In genomic region chr6:13733178-13733851, GRCh38 we compare ENCODE assay signal across 1 cellular context.
A peak's percentile ranks its signal among the peaks of the same experiment; 100 is the strongest.
TF ChIP-seq lines count a peak whose summit lies in the region.

No MANE protein-coding gene starts in this region.

TF ChIP-seq in HEK293, 187 proteins besides CTCF, POLR2A, EP300 and RAD21 (continued from another document and continues in another):
- TF ChIP-seq ZNF223 (tag by site-specific recombination; IDR thresholded peaks at IDR 0.05) = no peak
- no peak for TF ChIP-seq AEBP2 (tag by site-specific recombination; IDR thresholded peaks at IDR 0.05; ENCODE audit: borderline replicate concordance)
- TF ChIP-seq GLI4 (tag by site-specific recombination; IDR thresholded peaks at IDR 0.05) = no peak
- no peak for TF ChIP-seq ZNF768 (tag by site-specific recombination; IDR thresholded peaks at IDR 0.05)
- 0 out of 2 replicates have a peak, but pooled peaks have one; percentile 28 for TF ChIP-seq ZNF24 (tag by site-specific recombination; IDR thresholded peaks at IDR 0.05)
- no peak for TF ChIP-seq ZNF302 (tag by site-specific recombination; IDR thresholded peaks at IDR 0.05; ENCODE audit: low read depth)
- no peak for TF ChIP-seq ZNF280C (tag by site-specific recombination; IDR thresholded peaks at IDR 0.05)
- TF ChIP-seq HOXD13 (CRISPR knock-in tag; IDR thresholded peaks at IDR 0.05; ENCODE audit: borderline replicate concordance) = no peak
- TF ChIP-seq ZNF776 (tag by site-specific recombination; IDR thresholded peaks at IDR 0.05; ENCODE audit: borderline replicate concordance) = no peak
- TF ChIP-seq ZNF416 (tag by site-specific recombination; IDR thresholded peaks at IDR 0.05) = no peak
- TF ChIP-seq PATZ1 (tag by site-specific recombination; IDR thresholded peaks at IDR 0.05) = no peak
- no peak for TF ChIP-seq ZNF221 (tag by site-specific recombination; IDR thresholded peaks at IDR 0.05; ENCODE audit: borderline replicate concordance)
- TF ChIP-seq, protein P1, sequence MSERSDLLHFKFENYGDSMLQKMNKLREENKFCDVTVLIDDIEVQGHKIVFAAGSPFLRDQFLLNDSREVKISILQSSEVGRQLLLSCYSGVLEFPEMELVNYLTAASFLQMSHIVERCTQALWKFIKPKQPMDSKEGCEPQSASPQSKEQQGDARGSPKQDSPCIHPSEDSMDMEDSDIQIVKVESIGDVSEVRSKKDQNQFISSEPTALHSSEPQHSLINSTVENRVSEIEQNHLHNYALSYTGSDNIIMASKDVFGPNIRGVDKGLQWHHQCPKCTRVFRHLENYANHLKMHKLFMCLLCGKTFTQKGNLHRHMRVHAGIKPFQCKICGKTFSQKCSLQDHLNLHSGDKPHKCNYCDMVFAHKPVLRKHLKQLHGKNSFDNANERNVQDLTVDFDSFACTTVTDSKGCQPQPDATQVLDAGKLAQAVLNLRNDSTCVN (tag by site-specific recombination; optimal IDR thresholded peaks at IDR 0.05) = peak; percentile 17
- peak; percentile 69; the same call in 1 of the 2 replicates for TF ChIP-seq ZNF561 (tag by site-specific recombination; IDR thresholded peaks at IDR 0.05; ENCODE audit: borderline replicate concordance)
- no peak for TF ChIP-seq ZNF148 (tag by site-specific recombination; IDR thresholded peaks at IDR 0.05; ENCODE audit: borderline replicate concordance)
- no peak for TF ChIP-seq ZNF404 (tag by site-specific recombination; IDR thresholded peaks at IDR 0.05)
- TF ChIP-seq ZNF76 (tag by site-specific recombination; IDR thresholded peaks at IDR 0.05; ENCODE audit: borderline replicate concordance, low read depth) = no peak
- TF ChIP-seq, protein P2, sequence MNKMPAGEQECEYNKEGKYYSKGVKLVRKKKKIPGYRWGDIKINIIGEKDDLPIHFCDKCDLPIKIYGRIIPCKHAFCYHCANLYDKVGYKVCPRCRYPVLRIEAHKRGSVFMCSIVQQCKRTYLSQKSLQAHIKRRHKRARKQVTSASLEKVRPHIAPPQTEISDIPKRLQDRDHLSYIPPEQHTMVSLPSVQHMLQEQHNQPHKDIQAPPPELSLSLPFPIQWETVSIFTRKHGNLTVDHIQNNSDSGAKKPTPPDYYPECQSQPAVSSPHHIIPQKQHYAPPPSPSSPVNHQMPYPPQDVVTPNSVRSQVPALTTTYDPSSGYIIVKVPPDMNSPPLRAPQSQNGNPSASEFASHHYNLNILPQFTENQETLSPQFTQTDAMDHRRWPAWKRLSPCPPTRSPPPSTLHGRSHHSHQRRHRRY (tag by site-specific recombination; IDR thresholded peaks at IDR 0.05) = no peak
- no peak for TF ChIP-seq ZNF112 (tag by site-specific recombination; IDR thresholded peaks at IDR 0.05)
- no peak for TF ChIP-seq ZNF138 (tag by site-specific recombination; IDR thresholded peaks at IDR 0.05; ENCODE audit: borderline replicate concordance)
- no peak for TF ChIP-seq ZNF654 (tag by site-specific recombination; IDR thresholded peaks at IDR 0.05; ENCODE audit: low read depth)
- peak; percentile 82 for TF ChIP-seq ZNF335 (tag by site-specific recombination; conservative IDR thresholded peaks at IDR 0.05)
- peak; percentile 58; the same call in 1 of the 2 replicates for TF ChIP-seq ZFP69B (tag by site-specific recombination; IDR thresholded peaks at IDR 0.05)
- no peak for TF ChIP-seq ZNF423 (tag by site-specific recombination; IDR thresholded peaks at IDR 0.05)
- peak; percentile 27; the same call in 1 of the 2 replicates for TF ChIP-seq SP7 (tag by site-specific recombination; IDR thresholded peaks at IDR 0.05)
- TF ChIP-seq ZNF660 (tag by site-specific recombination; IDR thresholded peaks at IDR 0.05) = 0 out of 2 replicates have a peak, but pooled peaks have one; percentile 61
- no peak for TF ChIP-seq ZNF23 (tag by site-specific recombination; IDR thresholded peaks at IDR 0.05; ENCODE audit: borderline replicate concordance)
- no peak for TF ChIP-seq ZNF624 (tag by site-specific recombination; IDR thresholded peaks at IDR 0.05)
- no peak for TF ChIP-seq ZNF623 (tag by site-specific recombination; IDR thresholded peaks at IDR 0.05)
- TF ChIP-seq, protein P3, sequence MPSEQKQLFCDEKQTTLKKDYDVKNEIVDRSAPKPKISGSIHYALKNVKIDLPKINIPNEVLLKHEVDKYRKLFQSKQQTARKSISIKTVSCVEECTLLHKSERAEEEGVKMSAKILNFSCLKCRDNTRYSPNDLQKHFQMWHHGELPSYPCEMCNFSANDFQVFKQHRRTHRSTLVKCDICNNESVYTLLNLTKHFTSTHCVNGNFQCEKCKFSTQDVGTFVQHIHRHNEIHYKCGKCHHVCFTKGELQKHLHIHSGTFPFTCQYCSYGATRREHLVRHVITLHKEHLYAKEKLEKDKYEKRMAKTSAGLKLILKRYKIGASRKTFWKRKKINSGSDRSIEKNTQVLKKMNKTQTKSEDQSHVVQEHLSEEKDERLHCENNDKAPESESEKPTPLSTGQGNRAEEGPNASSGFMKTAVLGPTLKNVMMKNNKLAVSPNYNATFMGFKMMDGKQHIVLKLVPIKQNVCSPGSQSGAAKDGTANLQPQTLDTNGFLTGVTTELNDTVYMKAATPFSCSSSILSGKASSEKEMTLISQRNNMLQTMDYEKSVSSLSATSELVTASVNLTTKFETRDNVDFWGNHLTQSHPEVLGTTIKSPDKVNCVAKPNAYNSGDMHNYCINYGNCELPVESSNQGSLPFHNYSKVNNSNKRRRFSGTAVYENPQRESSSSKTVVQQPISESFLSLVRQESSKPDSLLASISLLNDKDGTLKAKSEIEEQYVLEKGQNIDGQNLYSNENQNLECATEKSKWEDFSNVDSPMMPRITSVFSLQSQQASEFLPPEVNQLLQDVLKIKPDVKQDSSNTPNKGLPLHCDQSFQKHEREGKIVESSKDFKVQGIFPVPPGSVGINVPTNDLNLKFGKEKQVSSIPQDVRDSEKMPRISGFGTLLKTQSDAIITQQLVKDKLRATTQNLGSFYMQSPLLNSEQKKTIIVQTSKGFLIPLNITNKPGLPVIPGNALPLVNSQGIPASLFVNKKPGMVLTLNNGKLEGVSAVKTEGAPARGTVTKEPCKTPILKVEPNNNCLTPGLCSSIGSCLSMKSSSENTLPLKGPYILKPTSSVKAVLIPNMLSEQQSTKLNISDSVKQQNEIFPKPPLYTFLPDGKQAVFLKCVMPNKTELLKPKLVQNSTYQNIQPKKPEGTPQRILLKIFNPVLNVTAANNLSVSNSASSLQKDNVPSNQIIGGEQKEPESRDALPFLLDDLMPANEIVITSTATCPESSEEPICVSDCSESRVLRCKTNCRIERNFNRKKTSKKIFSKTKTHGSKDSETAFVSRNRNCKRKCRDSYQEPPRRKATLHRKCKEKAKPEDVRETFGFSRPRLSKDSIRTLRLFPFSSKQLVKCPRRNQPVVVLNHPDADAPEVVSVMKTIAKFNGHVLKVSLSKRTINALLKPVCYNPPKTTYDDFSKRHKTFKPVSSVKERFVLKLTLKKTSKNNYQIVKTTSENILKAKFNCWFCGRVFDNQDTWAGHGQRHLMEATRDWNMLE (tag by site-specific recombination; conservative IDR thresholded peaks at IDR 0.05; ENCODE audit: low read depth) = 0 out of 2 replicates have a peak, but pooled peaks have one; percentile 28
- no peak for TF ChIP-seq ZNF488 (tag by site-specific recombination; IDR thresholded peaks at IDR 0.05)
- no peak for TF ChIP-seq ZNF146 (tag by site-specific recombination; IDR thresholded peaks at IDR 0.05)
- TF ChIP-seq ZNF324 (tag by site-specific recombination; IDR thresholded peaks at IDR 0.05) = no peak
- no peak for TF ChIP-seq ZNF114 (tag by site-specific recombination; IDR thresholded peaks at IDR 0.05)
- TF ChIP-seq ZNF16 (tag by site-specific recombination; IDR thresholded peaks at IDR 0.05; ENCODE audit: low read depth) = no peak
- peak; percentile 81; the same call in 1 of the 2 replicates for TF ChIP-seq ZNF600 (tag by site-specific recombination; IDR thresholded peaks at IDR 0.05)
- peak; percentile 70 for TF ChIP-seq ZBTB17 (tag by site-specific recombination; IDR thresholded peaks at IDR 0.05)
- TF ChIP-seq SETDB1 (IDR thresholded peaks at IDR 0.05; ENCODE audit: insufficient read length, low read length) = no peak
- TF ChIP-seq, protein P4, sequence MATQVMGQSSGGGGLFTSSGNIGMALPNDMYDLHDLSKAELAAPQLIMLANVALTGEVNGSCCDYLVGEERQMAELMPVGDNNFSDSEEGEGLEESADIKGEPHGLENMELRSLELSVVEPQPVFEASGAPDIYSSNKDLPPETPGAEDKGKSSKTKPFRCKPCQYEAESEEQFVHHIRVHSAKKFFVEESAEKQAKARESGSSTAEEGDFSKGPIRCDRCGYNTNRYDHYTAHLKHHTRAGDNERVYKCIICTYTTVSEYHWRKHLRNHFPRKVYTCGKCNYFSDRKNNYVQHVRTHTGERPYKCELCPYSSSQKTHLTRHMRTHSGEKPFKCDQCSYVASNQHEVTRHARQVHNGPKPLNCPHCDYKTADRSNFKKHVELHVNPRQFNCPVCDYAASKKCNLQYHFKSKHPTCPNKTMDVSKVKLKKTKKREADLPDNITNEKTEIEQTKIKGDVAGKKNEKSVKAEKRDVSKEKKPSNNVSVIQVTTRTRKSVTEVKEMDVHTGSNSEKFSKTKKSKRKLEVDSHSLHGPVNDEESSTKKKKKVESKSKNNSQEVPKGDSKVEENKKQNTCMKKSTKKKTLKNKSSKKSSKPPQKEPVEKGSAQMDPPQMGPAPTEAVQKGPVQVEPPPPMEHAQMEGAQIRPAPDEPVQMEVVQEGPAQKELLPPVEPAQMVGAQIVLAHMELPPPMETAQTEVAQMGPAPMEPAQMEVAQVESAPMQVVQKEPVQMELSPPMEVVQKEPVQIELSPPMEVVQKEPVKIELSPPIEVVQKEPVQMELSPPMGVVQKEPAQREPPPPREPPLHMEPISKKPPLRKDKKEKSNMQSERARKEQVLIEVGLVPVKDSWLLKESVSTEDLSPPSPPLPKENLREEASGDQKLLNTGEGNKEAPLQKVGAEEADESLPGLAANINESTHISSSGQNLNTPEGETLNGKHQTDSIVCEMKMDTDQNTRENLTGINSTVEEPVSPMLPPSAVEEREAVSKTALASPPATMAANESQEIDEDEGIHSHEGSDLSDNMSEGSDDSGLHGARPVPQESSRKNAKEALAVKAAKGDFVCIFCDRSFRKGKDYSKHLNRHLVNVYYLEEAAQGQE (tag by site-specific recombination; IDR thresholded peaks at IDR 0.05) = no peak
- TF ChIP-seq KLF16 (tag by site-specific recombination; IDR thresholded peaks at IDR 0.05) = no peak
